33 cellular contexts compared by ENCODE assay signal in the genomic region with DNA sequence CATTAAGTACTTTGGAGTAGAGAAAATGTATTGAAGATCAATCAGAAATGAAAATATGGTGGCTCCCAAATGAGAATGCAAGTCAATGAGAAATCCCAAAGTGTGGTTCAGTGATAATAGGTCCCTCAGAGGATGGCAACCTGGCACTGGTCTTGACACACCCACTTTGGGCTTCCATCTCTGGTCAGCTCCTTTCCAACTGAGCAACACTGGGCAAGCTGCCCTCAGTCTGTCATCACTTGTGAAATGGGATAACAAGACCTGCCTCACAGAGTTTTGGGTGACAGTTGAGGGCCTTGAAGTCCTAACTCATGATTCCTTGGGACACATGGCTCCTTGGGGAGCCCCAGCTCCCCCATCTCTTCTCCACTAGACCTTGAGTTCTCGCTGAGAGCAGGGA.
"Had no signal": no experiment of that assay in that cellular context is flagged by ENCODE, and none has a peak within 500 bp of the region (broad histone marks: within the 10 kb centered on the region; RNA-seq: fewer than 3 reads in every experiment).

No MANE protein-coding gene starts in this region.

- H3K27me3 ChIP-seq: ascending aorta, MG63, SJCRH30 had no signal

- H3K4me3 ChIP-seq: ascending aorta, cardiac muscle cell, MG63, PC-9, SJCRH30, SK-N-MC had no signal

- H3K27me3 Mint-ChIP-seq: activated CD8-positive, alpha-beta T cell treated with anti-CD3 and anti-CD28 coated beads for 36 hours; activated naive CD8-positive, alpha-beta T cell treated with anti-CD3 and anti-CD28 coated beads for 36 hours; activated T-helper 17 cell treated with anti-CD3 and anti-CD28 coated beads, Interleukin-2, amount 50 U/mL, for 72 hours had no signal

- ATAC-seq: activated CD8-positive, alpha-beta T cell treated with anti-CD3 and anti-CD28 coated beads for 36 hours; activated T-cell treated with anti-CD3 and anti-CD28 coated beads, Interleukin-2, amount 50 U/mL, for 72 hours; activated T-helper 17 cell treated with anti-CD3 and anti-CD28 coated beads, Interleukin-2, amount 50 U/mL, for 72 hours had no signal

- H3K4me1 ChIP-seq: ascending aorta had no signal

- H3K36me3 Mint-ChIP-seq: activated naive CD8-positive, alpha-beta T cell treated with anti-CD3 and anti-CD28 coated beads for 36 hours had no signal

- H3K9me3 Mint-ChIP-seq: activated CD8-positive, alpha-beta T cell treated with anti-CD3 and anti-CD28 coated beads for 36 hours; activated naive CD8-positive, alpha-beta T cell treated with anti-CD3 and anti-CD28 coated beads for 36 hours; activated T-cell treated with anti-CD3 and anti-CD28 coated beads, Interleukin-2, amount 50 U/mL, for 72 hours; activated T-helper 17 cell treated with anti-CD3 and anti-CD28 coated beads, Interleukin-2, amount 50 U/mL, for 72 hours had no signal

- H3K9me3 ChIP-seq: ascending aorta, MG63, SJCRH30 had no signal

- H3K27ac Mint-ChIP-seq: activated CD8-positive, alpha-beta T cell treated with anti-CD3 and anti-CD28 coated beads for 36 hours; activated naive CD8-positive, alpha-beta T cell treated with anti-CD3 and anti-CD28 coated beads for 36 hours; activated T-cell treated with anti-CD3 and anti-CD28 coated beads, Interleukin-2, amount 50 U/mL, for 72 hours; activated T-helper 17 cell treated with anti-CD3 and anti-CD28 coated beads, Interleukin-2, amount 50 U/mL, for 72 hours had no signal

- DNase-seq: activated CD4-positive, alpha-beta T cell treated with anti-CD3 and anti-CD28 coated beads for 1 hour; activated CD4-positive, alpha-beta T cell treated with anti-CD3 and anti-CD28 coated beads for 48 hours; activated CD4-positive, CD25-positive, alpha-beta regulatory T cell; activated CD8-positive, alpha-beta T cell treated with anti-CD3 and anti-CD28 coated beads for 36 hours; activated effector memory CD4-positive, alpha-beta T cell treated with anti-CD3 and anti-CD28 coated beads, Interleukin-2, amount 50 U/mL, for 16 hours; activated naive CD4-positive, alpha-beta T cell; activated naive CD4-positive, alpha-beta T cell treated with anti-CD3 and anti-CD28 coated beads, Interleukin-2, amount 50 U/mL, for 16 hours; activated naive CD8-positive, alpha-beta T cell treated with anti-CD3 and anti-CD28 coated beads for 36 hours; activated T-cell treated with anti-CD3 and anti-CD28 coated beads, Interleukin-2, amount 50 U/mL, for 1 hour; activated T-cell treated with anti-CD3 and anti-CD28 coated beads, Interleukin-2, amount 50 U/mL, for 72 hours; Kasumi-1; KG1; MG63; NCI-H1048; NCI-H1105 treated with DMSO at 0.1 percent for 48 hours; NCI-H1436; NCI-H1694; NCI-H1930; NCI-H2081 treated with DMSO at 0.1 percent for 48 hours; NCI-H510A; NCI-H526; NCI-H748 treated with DMSO at 0.1 percent for 48 hours; NK-92 treated with Interleukin-12 subunit alpha and Interleukin-12 subunit beta, amount 100 ng/mL, for 24 hours; PC-9; SHP77; SJCRH30; T1000; WERI-Rb-1 had no signal

- H3K36me3 ChIP-seq: ascending aorta, cardiac muscle cell, MG63, SJCRH30, WERI-Rb-1 had no signal

- H3K27ac ChIP-seq: ascending aorta, cardiac muscle cell, PC-9, RWPE1, SJCRH30, SK-N-MC, WERI-Rb-1 had no signal

- H3K4me1 Mint-ChIP-seq: activated T-helper 17 cell treated with anti-CD3 and anti-CD28 coated beads, Interleukin-2, amount 50 U/mL, for 72 hours had no signal

- H3K4me3 Mint-ChIP-seq: activated CD8-positive, alpha-beta T cell treated with anti-CD3 and anti-CD28 coated beads for 36 hours; activated naive CD8-positive, alpha-beta T cell treated with anti-CD3 and anti-CD28 coated beads for 36 hours; activated T-cell treated with anti-CD3 and anti-CD28 coated beads, Interleukin-2, amount 50 U/mL, for 72 hours; activated T-helper 17 cell treated with anti-CD3 and anti-CD28 coated beads, Interleukin-2, amount 50 U/mL, for 72 hours had no signal
